Comparison of ENCODE assay signal across 1 cellular context in genomic region chr1:3778590-3779264, GRCh38.
TF ChIP-seq lines count a peak whose summit lies in the region.

No MANE protein-coding gene starts in this region.

TF ChIP-seq in GM12878, 131 proteins besides CTCF, POLR2A, EP300 and RAD21:
- TF ChIP-seq IRF3 (IDR thresholded peaks at IDR 0.05) (no peak), RUNX3 (IDR thresholded peaks at IDR 0.05; ENCODE audit: low read length) (no peak), PML (IDR thresholded peaks at IDR 0.05; ENCODE audit: low read length) (no peak), BMI1 (IDR thresholded peaks at IDR 0.05; ENCODE audit: borderline replicate concordance) (no peak), HDGF (IDR thresholded peaks at IDR 0.05) (no peak), IKZF1 (conservative IDR thresholded peaks at IDR 0.05) (no peak), HDAC2 (IDR thresholded peaks at IDR 0.05) (no peak), EZH2 (IDR thresholded peaks at IDR 0.05; ENCODE audit: borderline replicate concordance, control insufficient read depth, low read depth, low read length) (no peak), TBL1XR1 (IDR thresholded peaks at IDR 0.05; ENCODE audit: low read depth, low read length) (no peak), YY1 (IDR thresholded peaks at IDR 0.05; ENCODE audit: low read depth, low read length) (no peak), RFX5 (IDR thresholded peaks at IDR 0.05; ENCODE audit: low read depth, low read length) (no peak), MYB (IDR thresholded peaks at IDR 0.05; ENCODE audit: borderline replicate concordance, low read depth, low read length) (no peak), JUND (IDR thresholded peaks at IDR 0.05; ENCODE audit: low read depth, low read length) (no peak), BACH1 (IDR thresholded peaks at IDR 0.05; ENCODE audit: borderline replicate concordance) (no peak)
